24 cellular contexts compared by ENCODE assay signal in genomic region chr11:100670140-100670539, GRCh38. TPM values are rescaled to one million over a fixed set of nuclear protein-coding genes. Genes with fewer than 3 reads are reported as not detected.
A peak's percentile ranks its signal among the peaks of the same experiment; 100 is the strongest.
DNase-seq lines count a peak whose midpoint lies in the region; TF ChIP-seq lines count a peak whose summit lies in the region.
"Had no signal": no experiment of that assay in that cellular context is flagged by ENCODE, and none has a peak within 500 bp of the region (broad histone marks: within the 10 kb centered on the region; RNA-seq: fewer than 3 reads in every experiment).

No MANE protein-coding gene starts in this region.

- peaks cover 26% of the 10 kb centered on the region for H3K27me3 Mint-ChIP-seq in endodermal cell (ENCODE audit: insufficient read depth)

- H3K4ac ChIP-seq in trophoblast cell (ENCODE audit: low read depth, low read length), result no peak overlapping the region

- H3K4me2 ChIP-seq in trophoblast cell (ENCODE audit: low read length), result no peak overlapping the region

- TF ChIP-seq RAD21 in Ishikawa (IDR thresholded peaks at IDR 0.05; ENCODE audit: low read depth), result no peak

- no peak overlapping the region for H2AK5ac ChIP-seq in trophoblast cell (ENCODE audit: low read length)

- H3K23ac ChIP-seq in trophoblast cell (ENCODE audit: low read length), result no peak overlapping the region

- H3K36me3 ChIP-seq in endodermal cell (ENCODE audit: control insufficient read depth, insufficient read depth, low read length), result no peaks in the 10 kb centered on the region
- no peaks in the 10 kb centered on the region for H3K36me3 ChIP-seq in trophoblast cell (ENCODE audit: control insufficient read depth in 1 of 2, insufficient read depth in 2 of 2, low read length in 2 of 2)
- H3K36me3 ChIP-seq: SJSA1 had no signal

- no peak overlapping the region for H2BK5ac ChIP-seq in trophoblast cell (ENCODE audit: low read depth, low read length, poor library complexity)

- H4K91ac ChIP-seq in trophoblast cell (ENCODE audit: low read depth, low read length), result no peak overlapping the region

- H3K9ac ChIP-seq in endodermal cell (ENCODE audit: extremely low read depth, low read length, poor library complexity, severe bottlenecking) (no peak overlapping the region), trophoblast cell (ENCODE audit: low read length) (no peak overlapping the region)

- no peak overlapping the region for H4K12ac ChIP-seq in trophoblast cell (ENCODE audit: low read depth, low read length)

- H3K79me1 ChIP-seq in trophoblast cell (ENCODE audit: low read length), result peaks cover 6% of the 10 kb centered on the region

- H3K4me1 ChIP-seq in endodermal cell (ENCODE audit: control insufficient read depth, insufficient read depth, low read length) (no peaks in the 10 kb centered on the region), trophoblast cell (ENCODE audit: control insufficient read depth in 1 of 2, insufficient read depth in 2 of 2, low read length in 2 of 2) (peaks cover 0 to 2% of the 10 kb centered on the region in 2 experiments)

- H3K9me3 Mint-ChIP-seq in endodermal cell, result no peaks in the 10 kb centered on the region
- H3K9me3 Mint-ChIP-seq: CD8-positive, alpha-beta T cell had no signal

- peak; percentile 30 for DNase-seq in EH (ENCODE audit: low read depth)
- DNase-seq in endodermal cell, result peak; percentile 57
- peak in 1 of 2 donors; percentile 33 for DNase-seq in trophoblast cell
- no peak for DNase-seq in NCI-H2171 treated with DMSO at 0.1 percent for 48 hours (lab: John Stamatoyannopoulos, UW)
- no peak for DNase-seq in foreskin fibroblast
- no peak for DNase-seq in NK-92 (lab: John Stamatoyannopoulos, UW; ENCODE audit: unreplicated experiment)
- DNase-seq: CD8-positive, alpha-beta T cell; DMS 273 treated with DMSO at 0.1 percent for 48 hours; DMS79; Karpas-422; NCI-H1105; NCI-H146; NCI-H1930; NCI-H2107; NCI-H446; NCI-H524 treated with DMSO at 0.1 percent for 48 hours; NCI-H82; Right ventricle myocardium superior; RPMI8226 had no signal

- H2AFZ ChIP-seq in trophoblast cell (ENCODE audit: insufficient read depth, low read length, poor library complexity), result no peak overlapping the region

- H2BK120ac ChIP-seq in trophoblast cell (ENCODE audit: insufficient read depth, low read length, poor library complexity), result no peak overlapping the region

- H3K79me2 ChIP-seq in trophoblast cell (ENCODE audit: control insufficient read depth, insufficient read depth, low read length, poor library complexity), result no peaks in the 10 kb centered on the region

- H3K9me3 ChIP-seq in endodermal cell (ENCODE audit: control insufficient read depth, low read length), result peaks cover 7% of the 10 kb centered on the region
- no peaks in the 10 kb centered on the region for H3K9me3 ChIP-seq in trophoblast cell (ENCODE audit: insufficient read depth, low read depth, low read length)
- H3K9me3 ChIP-seq: SJSA1 had no signal

- 92 to 100% methylated on average over 2 of the region's 2 CpGs for WGBS in endodermal cell (ENCODE audit: insufficient coverage in 1 of 2, insufficient read length in 1 of 2), 2 experiments
- WGBS in trophoblast cell (ENCODE audit: extremely low coverage, insufficient coverage, insufficient read length), result no CpG with 5 or more reads among the region's 2 CpGs

- H3K4me3 ChIP-seq in endodermal cell (ENCODE audit: low read length) (peak overlapping the region; percentile 30), trophoblast cell (ENCODE audit: low read depth, low read length) (no peak overlapping the region), foreskin fibroblast (ENCODE audit: low read depth in 1 of 2, low read length in 2 of 2) (no peak overlapping the region)
- H3K4me3 ChIP-seq: SJSA1 had no signal

- TF ChIP-seq EP300 in Ishikawa (IDR thresholded peaks at IDR 0.05; ENCODE audit: borderline replicate concordance), result no peak

- H3K27ac Mint-ChIP-seq in endodermal cell, result no peak overlapping the region
- H3K27ac Mint-ChIP-seq: B cell; CD8-positive, alpha-beta T cell had no signal

- no peak overlapping the region for H3K27ac ChIP-seq in endodermal cell (ENCODE audit: low read depth, low read length)
- H3K27ac ChIP-seq in trophoblast cell (ENCODE audit: low read depth, low read length), result no peak overlapping the region
- H3K27ac ChIP-seq: 22Rv1, C4-2B, SJSA1 had no signal

- H3K36me3 Mint-ChIP-seq in endodermal cell (ENCODE audit: low read depth), result no peaks in the 10 kb centered on the region
- H3K36me3 Mint-ChIP-seq: CD8-positive, alpha-beta T cell had no signal

- peaks cover 7% of the 10 kb centered on the region for H3K4me1 Mint-ChIP-seq in endodermal cell

- TF ChIP-seq CTCF in endodermal cell (conservative IDR thresholded peaks at IDR 0.05) (no peak), foreskin fibroblast (IDR thresholded peaks at IDR 0.05; ENCODE audit: low read depth, low read length) (no peak)

- H3K27me3 ChIP-seq in endodermal cell (ENCODE audit: control insufficient read depth, insufficient read depth, low read length, poor library complexity, severe bottlenecking) (peaks cover 25% of the 10 kb centered on the region), trophoblast cell (ENCODE audit: insufficient read depth, low read length) (no peaks in the 10 kb centered on the region)
- H3K27me3 ChIP-seq: SJSA1 had no signal

- H3K14ac ChIP-seq in trophoblast cell (ENCODE audit: low read length), result no peak overlapping the region

- H3K4me3 Mint-ChIP-seq in endodermal cell, result no peak overlapping the region
- H3K4me3 Mint-ChIP-seq: B cell; CD8-positive, alpha-beta T cell had no signal

- no peak overlapping the region for H3K18ac ChIP-seq in trophoblast cell (ENCODE audit: low read length)

- H4K8ac ChIP-seq in trophoblast cell (ENCODE audit: low read depth, low read length), result no peak overlapping the region

- H2BK12ac ChIP-seq in trophoblast cell (ENCODE audit: low read length), result peak overlapping the region; percentile 30

TF ChIP-seq in Ishikawa, 13 proteins besides CTCF, POLR2A, EP300 and RAD21:
- TF ChIP-seq TEAD4 (IDR thresholded peaks at IDR 0.05) (no peak), TAF1 (IDR thresholded peaks at IDR 0.05; ENCODE audit: low read depth) (no peak), CREB1 (IDR thresholded peaks at IDR 0.05; ENCODE audit: low read depth) (no peak), TCF12 (IDR thresholded peaks at IDR 0.05; ENCODE audit: low read depth) (no peak), USF1 (IDR thresholded peaks at IDR 0.05) (peak; percentile 34; the same call in 1 of the 2 replicates), REST (IDR thresholded peaks at IDR 0.05; ENCODE audit: low read depth) (no peak)
TF ChIP-seq in Ishikawa: peak in this region for 1.

RNA-seq across cellular contexts. Expression of gene ARHGAP42, which starts 16.9 kb away (rescaled TPM):
- total RNA-seq in endodermal cell, result 100 to 1,000 TPM; 164 to 176 TPM
- polyA plus RNA-seq in endodermal cell (2013, experiment 1 of 2), result 25.5 TPM
- polyA plus RNA-seq in endodermal cell (2013, experiment 2 of 2), result 31.0 TPM
- 23.3 and 25.5 TPM in 2 replicates for polyA plus RNA-seq in trophoblast cell (2013)

Comparison
In these comparisons a context has a peak if more than half of its experiments do, and no peak if none do; other contexts are left out.
1. DNase-seq: peak in EH (single experiment) and endodermal cell (single experiment); none in NCI-H2171 treated with DMSO at 0.1 percent for 48 hours (single experiment), foreskin fibroblast (0 of 2) and NK-92 (single experiment).